ENCODE assay signal across 15 cellular contexts in the genomic region with DNA sequence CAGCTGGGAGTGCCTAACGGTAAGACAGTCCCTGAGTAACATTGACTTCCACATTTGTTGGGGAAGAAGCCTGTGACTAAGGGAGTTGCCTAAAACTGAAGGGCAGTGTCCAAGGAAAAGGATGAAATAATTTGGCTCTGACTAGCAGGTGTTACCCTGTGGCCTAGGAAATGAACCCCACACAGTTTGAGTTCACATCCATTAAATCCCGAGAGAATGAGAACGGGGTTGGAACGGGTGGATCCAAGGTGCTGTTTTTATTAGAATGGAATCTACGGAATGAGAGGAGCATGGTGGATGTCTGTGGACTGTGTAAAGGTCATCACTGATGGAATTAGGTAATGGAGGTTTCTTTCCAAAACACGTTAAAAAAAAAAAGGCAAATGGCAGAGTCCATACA.
"Had no signal": no experiment of that assay in that cellular context is flagged by ENCODE, and none has a peak within 500 bp of the region (broad histone marks: within the 10 kb centered on the region; RNA-seq: fewer than 3 reads in every experiment).

No MANE protein-coding gene starts in this region.

- DNase-seq: effector memory CD8-positive, alpha-beta T cell; immature natural killer cell; left ventricle myocardium inferior; mesendoderm; naive thymus-derived CD4-positive, alpha-beta T cell; sigmoid colon; small intestine; stimulated activated CD4-positive, alpha-beta T cell treated with anti-CD3 and anti-CD28 coated beads, Interleukin-12 subunit alpha, Interleukin-12 subunit beta, amount 100 ng/mL, for 4 hours; stimulated activated naive CD4-positive, alpha-beta T cell treated with Interleukin-2 at 50 U/mL for 16 hours had no signal

- H3K9me3 ChIP-seq: esophagus muscularis mucosa, left ventricle myocardium inferior, neutrophil, sigmoid colon had no signal

- ATAC-seq: effector memory CD8-positive, alpha-beta T cell; naive thymus-derived CD4-positive, alpha-beta T cell had no signal

- H3K27me3 ChIP-seq: esophagus muscularis mucosa, neutrophil, sigmoid colon had no signal

- H3K4me1 ChIP-seq: left ventricle myocardium inferior, sigmoid colon had no signal

- FAIRE-seq: colon, keratinocyte, small intestine had no signal

- H3K27ac ChIP-seq: epithelial cell of prostate, esophagus muscularis mucosa, left ventricle myocardium inferior, neutrophil, sigmoid colon had no signal

- H3K4me3 ChIP-seq: esophagus muscularis mucosa, left ventricle myocardium inferior, lung, sigmoid colon had no signal
